Comparison of ENCODE assay signal across 1 cellular context in genomic region chr12:96354326-96354725, GRCh38.
TF ChIP-seq lines count a peak whose summit lies in the region.

No MANE protein-coding gene starts in this region.

TF ChIP-seq in IMR-90, 13 proteins besides CTCF, POLR2A, EP300 and RAD21:
- TF ChIP-seq FOS (IDR thresholded peaks at IDR 0.05; ENCODE audit: low read depth, low read length) = no peak
